7 cellular contexts compared by ENCODE assay signal in genomic region chr16:88237761-88238415, GRCh38.
A peak's percentile ranks its signal among the peaks of the same experiment; 100 is the strongest.
DNase-seq lines count a peak whose midpoint lies in the region; FAIRE-seq and TF ChIP-seq lines count a peak whose summit lies in the region.
"Not testable (repeated sequence)": the region's sequence is repeated elsewhere in the genome, so short reads cannot be mapped to it uniquely, and the experiment has no call there.

No MANE protein-coding gene starts in this region.

- FAIRE-seq in HTR-8/SVneo (lab: Jason Lieb, UNC): peak; percentile 70
- FAIRE-seq in endothelial cell of umbilical vein (lab: Jason Lieb, UNC): peak; percentile 55

- not testable (repeated sequence) for H3K79me2 ChIP-seq in endothelial cell of umbilical vein (ENCODE audit: control insufficient read depth, insufficient read depth, low read length); hepatocyte

- H3K36me3 ChIP-seq in ascending aorta; endothelial cell of umbilical vein (ENCODE audit: control insufficient read depth in 2 of 2, extremely low read depth in 1 of 2, insufficient read depth in 2 of 2, low read length in 2 of 2); hepatocyte (replicated peaks; ENCODE audit: insufficient read depth, low read depth); sigmoid colon; tibial artery: not testable (repeated sequence)

- H3K9me3 ChIP-seq in ascending aorta; endothelial cell of umbilical vein (replicated peaks; ENCODE audit: control insufficient read depth, insufficient read depth, low read length); hepatocyte (ENCODE audit: low read depth); sigmoid colon; tibial artery: not testable (repeated sequence)

- H3K4me1 ChIP-seq in ascending aorta (peaks cover 8 to 34% of the 10 kb centered on the region in 2 donors), endothelial cell of umbilical vein (ENCODE audit: control insufficient read depth, extremely low read depth, insufficient read depth, low read length) (peaks cover 44% of the 10 kb centered on the region), hepatocyte (ENCODE audit: insufficient read depth) (peaks cover 34% of the 10 kb centered on the region), sigmoid colon (peaks cover 0 to 40% (median 26%) of the 10 kb centered on the region in 4 donors), tibial artery (peaks cover 0 to 51% (median 28%) of the 10 kb centered on the region in 4 donors)

- not testable (repeated sequence) for TF ChIP-seq EP300 in sigmoid colon (IDR thresholded peaks at IDR 0.05)

- H3K27ac ChIP-seq in ascending aorta: peak overlapping the region; percentile 75 to 81
- peak overlapping the region; percentile 88 for H3K27ac ChIP-seq in endothelial cell of umbilical vein (ENCODE audit: insufficient read depth, low read depth, low read length)
- H3K27ac ChIP-seq in hepatocyte: peak overlapping the region; percentile 96
- H3K27ac ChIP-seq in sigmoid colon: peak overlapping the region; percentile 65 to 84 (median 73)
- H3K27ac ChIP-seq in tibial artery: peak overlapping the region; percentile 69 to 70

- H4K20me1 ChIP-seq in endothelial cell of umbilical vein (replicated peaks; ENCODE audit: control insufficient read depth, extremely low read depth, insufficient read depth, low read length); hepatocyte (ENCODE audit: insufficient read depth, poor library complexity, severe bottlenecking): not testable (repeated sequence)

- not testable (repeated sequence) for H3K9ac ChIP-seq in endothelial cell of umbilical vein (replicated peaks; ENCODE audit: extremely low read depth, insufficient read depth, low read length)

- intact Hi-C loops in ascending aorta (cut with DNase I); endothelial cell of umbilical vein (cut with micrococcal nuclease); sigmoid colon (cut with DNase I); tibial artery (cut with DNase I; ENCODE audit: low total_unique reads): not testable (repeated sequence)

- DNase-seq in HTR-8/SVneo (ENCODE audit: insufficient read length, low spot score); ascending aorta (ENCODE audit: low spot score in 2 of 2); hepatocyte (ENCODE audit: low spot score); sigmoid colon; tibial artery: not testable (repeated sequence)
- peak; percentile 47 for DNase-seq in endothelial cell of umbilical vein (ENCODE audit: low read depth, low spot score)

- H3K36me3 Mint-ChIP-seq in nephron (ENCODE audit: low read depth): not testable (repeated sequence)

- not testable (repeated sequence) for H3K9me3 Mint-ChIP-seq in nephron

- not testable (repeated sequence) for H3K27me3 ChIP-seq in ascending aorta; endothelial cell of umbilical vein (ENCODE audit: control insufficient read depth in 2 of 2, insufficient read depth in 2 of 2, low read length in 2 of 2); hepatocyte; sigmoid colon; tibial artery

- POLR2A ChIA-PET in endothelial cell of umbilical vein (lab: Charles Lee): not testable (repeated sequence)

- 76% methylated on average over 8 of the region's 10 CpGs for WGBS in hepatocyte (ENCODE audit: low lambda C conversion rate, missing lambda C conversion rate)
- 63 to 79% methylated on average over 10 of the region's 10 CpGs for WGBS in sigmoid colon, 2 donors

- peak overlapping the region in 1 of 3 experiments; percentile 31 for H3K4me3 Mint-ChIP-seq in nephron

- H3K9me2 ChIP-seq in hepatocyte (replicated peaks; ENCODE audit: insufficient read depth): not testable (repeated sequence)

- H3K9me1 ChIP-seq in endothelial cell of umbilical vein (replicated peaks; ENCODE audit: control insufficient read depth, extremely low read depth, insufficient read depth, low read length): not testable (repeated sequence)

- H3K4me2 ChIP-seq in endothelial cell of umbilical vein (ENCODE audit: insufficient read depth, low read length): peak overlapping the region; percentile 8
- H3K4me2 ChIP-seq in hepatocyte: peak overlapping the region; percentile 54

- not testable (repeated sequence) for TF ChIP-seq CTCF in ascending aorta (IDR thresholded peaks at IDR 0.05); endothelial cell of umbilical vein (IDR thresholded peaks at IDR 0.05; ENCODE audit: extremely low read depth in 1 of 2, insufficient read depth in 1 of 2, low read depth in 1 of 2, low read length in 2 of 2); hepatocyte (IDR thresholded peaks at IDR 0.05; ENCODE audit: poor library complexity); nephron (IDR thresholded peaks at IDR 0.05; ENCODE audit: unreplicated experiment in 3 of 3); sigmoid colon (IDR thresholded peaks at IDR 0.05); tibial artery (IDR thresholded peaks at IDR 0.05)

- CTCF ChIA-PET in endothelial cell of umbilical vein (lab: Charles Lee): not testable (repeated sequence)

- not testable (repeated sequence) for H2AFZ ChIP-seq in endothelial cell of umbilical vein (ENCODE audit: low read depth, low read length); hepatocyte

- TF ChIP-seq POLR2A in endothelial cell of umbilical vein (IDR thresholded peaks at IDR 0.05; ENCODE audit: low read depth, low read length); sigmoid colon (IDR thresholded peaks at IDR 0.05): not testable (repeated sequence)

- not testable (repeated sequence) for BruUV-seq in endothelial cell of umbilical vein (replicated peaks; lab: Mats Ljungman, UMichigan)

- H3K4me3 ChIP-seq in ascending aorta; endothelial cell of umbilical vein (replicated peaks in 1 of 3; ENCODE audit: insufficient read depth in 1 of 3, low read depth in 1 of 3, low read length in 3 of 3); hepatocyte; sigmoid colon; tibial artery: not testable (repeated sequence)

- dilution Hi-C loops in endothelial cell of umbilical vein (cut with MboI; ENCODE audit: extremely low pct_ligation_motif_present, low sequenced_read_pairs): not testable (repeated sequence)

- peaks cover 44% of the 10 kb centered on the region for H3K4me1 Mint-ChIP-seq in nephron

- peak overlapping the region; percentile 42 to 96 (median 87) for H3K27ac Mint-ChIP-seq in nephron

- not testable (repeated sequence) for H3K27me3 Mint-ChIP-seq in nephron (ENCODE audit: low read depth)
